25 cellular contexts compared by ENCODE assay signal in genomic region chr15:42449770-42450433, GRCh38.
"Had no signal": no experiment of that assay in that cellular context is flagged by ENCODE, and none has a peak within 500 bp of the region (broad histone marks: within the 10 kb centered on the region; RNA-seq: fewer than 3 reads in every experiment).

No MANE protein-coding gene starts in this region.

- H3K4me3 ChIP-seq: sigmoid colon, stomach, thyroid gland had no signal

- ATAC-seq: effector memory CD8-positive, alpha-beta T cell; left lobe of liver; natural killer cell; stimulated activated naive B cell treated with anti-CD40 and anti-IgM and Interleukin-4, amounts not matched to agents 10 μg/mL and 1 μg/mL and 100 μg/mL, for 72 hours had no signal

- H3K27me3 ChIP-seq: brain microvascular endothelial cell, sigmoid colon, stomach, thyroid gland had no signal

- H3K9me3 ChIP-seq: sigmoid colon, stomach, thyroid gland had no signal

- DNase-seq: activated CD4-positive, alpha-beta memory T cell treated with anti-CD3 and anti-CD28 coated beads, Interleukin-2, amount 10 ng/mL, durations not matched to agents 7 days and 5 days; activated CD4-positive, alpha-beta T cell treated with anti-CD3 and anti-CD28 coated beads, Interleukin-2, amount 10 ng/mL, durations not matched to agents 24 days and 14 days; activated CD4-positive, CD25-positive, alpha-beta regulatory T cell treated with anti-CD3 and anti-CD28 coated beads, Interleukin-2, amount 50 U/mL, for 72 hours; activated CD8-positive, alpha-beta memory T cell treated with anti-CD3 and anti-CD28 coated beads, Interleukin-2, amount 50 U/mL, for 48 hours; activated gamma-delta T cell; activated naive CD4-positive, alpha-beta T cell treated with anti-CD3 and anti-CD28 coated beads, Interleukin-2, amount 10 ng/mL, durations not matched to agents 7 days and 5 days; activated T-cell treated with anti-CD3 and anti-CD28 coated beads, Interleukin-2, amount 50 U/mL, for 24 hours; amniotic stem cell; brain microvascular endothelial cell; caudate nucleus; cortex of kidney; effector memory CD8-positive, alpha-beta T cell; erythroblast; kidney glomerular epithelial cell; mesenchymal stem cell; natural killer cell; sigmoid colon; stimulated activated CD4-positive, alpha-beta T cell treated with anti-CD3 and anti-CD28 coated beads, Interleukin-15, amount 100 ng/mL, for 24 hours; stimulated activated CD4-positive, alpha-beta T cell treated with anti-CD3 and anti-CD28 coated beads, Interleukin-2, amount 100 ng/mL, for 24 hours; stimulated activated naive B cell treated with anti-CD40 and anti-IgM and Interleukin-4, amounts not matched to agents 10 μg/mL and 1 μg/mL and 100 μg/mL, for 72 hours; stomach; T-helper 9 cell; thyroid gland; WERI-Rb-1 had no signal

- H3K4me1 ChIP-seq: thyroid gland had no signal

- H3K27ac ChIP-seq: brain microvascular endothelial cell, sigmoid colon, stomach, thyroid gland, WERI-Rb-1 had no signal
